ENCODE assay signal across 8 cellular contexts in genomic region chr4:150078041-150078995, GRCh38. TPM values are rescaled to one million over a fixed set of nuclear protein-coding genes. Genes with fewer than 3 reads are reported as not detected.
DNase-seq lines count a peak whose midpoint lies in the region; ATAC-seq and TF ChIP-seq lines count a peak whose summit lies in the region.

DCLK2 (plus strand) TSS chr4:150078445; CDS start chr4:150079028, 583 bp downstream.

- CTCF ChIA-PET in Calu3 (lab: Charles Lee): interaction anchor here (1.0 to 1.6 kb wide), 3 partner anchors 121 to 139 kb away, joined by 3 to 9 read pairs (median 5); no protein-coding TSS in a partner anchor

- H3K36me3 ChIP-seq in HAP-1 (replicated peaks): no peaks in the 10 kb centered on the region
- H3K36me3 ChIP-seq in neural cell (ENCODE audit: insufficient read depth, low read length): no peaks in the 10 kb centered on the region

- H3K27me3 ChIP-seq in HAP-1 (ENCODE audit: low read depth) (no peaks in the 10 kb centered on the region), neural cell (ENCODE audit: insufficient read depth, low read depth, low read length) (no peaks in the 10 kb centered on the region)

- no peak within 1 kb of the TSS for H3K27ac Mint-ChIP-seq in Calu3 (ENCODE audit: unreplicated experiment)
- H3K27ac Mint-ChIP-seq in activated naive CD8-positive, alpha-beta T cell treated with anti-CD3 and anti-CD28 coated beads, Interleukin-2, amount 10 ng/mL, durations not matched to agents 7 days and 5 days: no peak within 1 kb of the TSS

- peak within 1 kb of the TSS; percentile 95 for H3K27ac ChIP-seq in neural cell (ENCODE audit: low read length)

- peak within 1 kb of the TSS; percentile 68 for H2AFZ ChIP-seq in neural cell (ENCODE audit: low read depth, low read length)

- H3K9ac ChIP-seq in neural cell (ENCODE audit: low read length): peak within 1 kb of the TSS; percentile 94

- intact Hi-C loops in Calu3 (cut with micrococcal nuclease; ENCODE audit: unreplicated experiment): no loop called here

- H4K20me1 ChIP-seq in neural cell (ENCODE audit: insufficient read depth): peaks cover 9% of the 10 kb centered on the region

- DNase-seq in Calu3 (peak; percentile 33), HAP-1 (ENCODE audit: low spot score in 2 of 2) (peak; percentile 68 to 82), NCI-H2196 treated with DMSO at 0.1 percent for 48 hours (lab: John Stamatoyannopoulos, UW; ENCODE audit: unreplicated experiment) (peak; percentile 63), glomerular endothelial cell (ENCODE audit: extremely low read depth, low read depth, low spot score) (no peak), SKM-1 (lab: John Stamatoyannopoulos, UW; ENCODE audit: unreplicated experiment) (no peak)
- DNase-seq in activated naive CD8-positive, alpha-beta T cell treated with anti-CD3 and anti-CD28 coated beads, Interleukin-2, amount 10 ng/mL, durations not matched to agents 7 days and 5 days: peak; percentile 34
- DNase-seq in effector CD4-positive, alpha-beta T cell: no peak

- H3K36me3 Mint-ChIP-seq in Calu3 (ENCODE audit: insufficient read depth, unreplicated experiment): peaks cover 5% of the 10 kb centered on the region
- H3K36me3 Mint-ChIP-seq in activated naive CD8-positive, alpha-beta T cell treated with anti-CD3 and anti-CD28 coated beads, Interleukin-2, amount 10 ng/mL, durations not matched to agents 7 days and 5 days: no peaks in the 10 kb centered on the region

- no peaks in the 10 kb centered on the region for H3K9me3 Mint-ChIP-seq in Calu3 (ENCODE audit: low read depth, unreplicated experiment)
- no peaks in the 10 kb centered on the region for H3K9me3 Mint-ChIP-seq in activated naive CD8-positive, alpha-beta T cell treated with anti-CD3 and anti-CD28 coated beads, Interleukin-2, amount 10 ng/mL, durations not matched to agents 7 days and 5 days

- TF ChIP-seq EP300 in neural cell (conservative IDR thresholded peaks at IDR 0.05; ENCODE audit: poor library complexity, severe bottlenecking): peak; percentile 25

- H3K27me3 Mint-ChIP-seq in Calu3 (ENCODE audit: unreplicated experiment): no peaks in the 10 kb centered on the region
- H3K27me3 Mint-ChIP-seq in activated naive CD8-positive, alpha-beta T cell treated with anti-CD3 and anti-CD28 coated beads, Interleukin-2, amount 10 ng/mL, durations not matched to agents 7 days and 5 days: peaks cover 43% of the 10 kb centered on the region

- peaks cover 11% of the 10 kb centered on the region for H3F3A ChIP-seq in neural cell (ENCODE audit: insufficient read depth, low read length, poor library complexity, severe bottlenecking)

- no peaks in the 10 kb centered on the region for H3K4me1 Mint-ChIP-seq in Calu3 (ENCODE audit: low read depth, unreplicated experiment)
- H3K4me1 Mint-ChIP-seq in activated naive CD8-positive, alpha-beta T cell treated with anti-CD3 and anti-CD28 coated beads, Interleukin-2, amount 10 ng/mL, durations not matched to agents 7 days and 5 days: no peaks in the 10 kb centered on the region

- H3K4me2 ChIP-seq in neural cell (ENCODE audit: low read length): peak within 1 kb of the TSS; percentile 84

- no peaks in the 10 kb centered on the region for H3K9me2 ChIP-seq in neural cell (ENCODE audit: insufficient read depth, low read length)

- H3K4me3 Mint-ChIP-seq in Calu3 (ENCODE audit: low read depth, unreplicated experiment): peak within 1 kb of the TSS; percentile 70
- peak within 1 kb of the TSS; percentile 64 for H3K4me3 Mint-ChIP-seq in activated naive CD8-positive, alpha-beta T cell treated with anti-CD3 and anti-CD28 coated beads, Interleukin-2, amount 10 ng/mL, durations not matched to agents 7 days and 5 days

- H3K4me1 ChIP-seq in HAP-1: peaks cover 13% of the 10 kb centered on the region

- POLR2A ChIA-PET in activated naive CD8-positive, alpha-beta T cell treated with anti-CD3 and anti-CD28 coated beads, Interleukin-2, amount 10 ng/mL, durations not matched to agents 7 days and 5 days (lab: Charles Lee): no interaction called here

- in situ Hi-C loops in HAP-1 (cut with MboI; ENCODE audit: low sequenced_read_pairs): no loop called here

- no TSS peak for BruUV-seq in Calu3 (replicated peaks; lab: Mats Ljungman, UMichigan)

- H3K4me3 ChIP-seq in HAP-1 (peak within 1 kb of the TSS; percentile 57), neural cell (ENCODE audit: low read length) (peak within 1 kb of the TSS; percentile 91)

- peak; percentile 34 for ATAC-seq in activated naive CD8-positive, alpha-beta T cell treated with anti-CD3 and anti-CD28 coated beads, Interleukin-2, amount 10 ng/mL, durations not matched to agents 7 days and 5 days (ENCODE audit: low read depth)

- TF ChIP-seq RAD21 in neural cell (conservative IDR thresholded peaks at IDR 0.05): peak; percentile 39

- TF ChIP-seq CTCF in Calu3 (IDR thresholded peaks at IDR 0.05; ENCODE audit: unreplicated experiment) (no peak), neural cell (IDR thresholded peaks at IDR 0.05; ENCODE audit: poor library complexity, severe bottlenecking) (no peak)

- peaks cover 56% of the 10 kb centered on the region for H3K79me2 ChIP-seq in neural cell (replicated peaks; ENCODE audit: insufficient read depth, low read length)

- H3K9me3 ChIP-seq in HAP-1 (no peaks in the 10 kb centered on the region), neural cell (ENCODE audit: low read length) (no peaks in the 10 kb centered on the region)

TF ChIP-seq in neural cell, 6 proteins besides CTCF, POLR2A, EP300 and RAD21:
- TF ChIP-seq, protein P1, sequence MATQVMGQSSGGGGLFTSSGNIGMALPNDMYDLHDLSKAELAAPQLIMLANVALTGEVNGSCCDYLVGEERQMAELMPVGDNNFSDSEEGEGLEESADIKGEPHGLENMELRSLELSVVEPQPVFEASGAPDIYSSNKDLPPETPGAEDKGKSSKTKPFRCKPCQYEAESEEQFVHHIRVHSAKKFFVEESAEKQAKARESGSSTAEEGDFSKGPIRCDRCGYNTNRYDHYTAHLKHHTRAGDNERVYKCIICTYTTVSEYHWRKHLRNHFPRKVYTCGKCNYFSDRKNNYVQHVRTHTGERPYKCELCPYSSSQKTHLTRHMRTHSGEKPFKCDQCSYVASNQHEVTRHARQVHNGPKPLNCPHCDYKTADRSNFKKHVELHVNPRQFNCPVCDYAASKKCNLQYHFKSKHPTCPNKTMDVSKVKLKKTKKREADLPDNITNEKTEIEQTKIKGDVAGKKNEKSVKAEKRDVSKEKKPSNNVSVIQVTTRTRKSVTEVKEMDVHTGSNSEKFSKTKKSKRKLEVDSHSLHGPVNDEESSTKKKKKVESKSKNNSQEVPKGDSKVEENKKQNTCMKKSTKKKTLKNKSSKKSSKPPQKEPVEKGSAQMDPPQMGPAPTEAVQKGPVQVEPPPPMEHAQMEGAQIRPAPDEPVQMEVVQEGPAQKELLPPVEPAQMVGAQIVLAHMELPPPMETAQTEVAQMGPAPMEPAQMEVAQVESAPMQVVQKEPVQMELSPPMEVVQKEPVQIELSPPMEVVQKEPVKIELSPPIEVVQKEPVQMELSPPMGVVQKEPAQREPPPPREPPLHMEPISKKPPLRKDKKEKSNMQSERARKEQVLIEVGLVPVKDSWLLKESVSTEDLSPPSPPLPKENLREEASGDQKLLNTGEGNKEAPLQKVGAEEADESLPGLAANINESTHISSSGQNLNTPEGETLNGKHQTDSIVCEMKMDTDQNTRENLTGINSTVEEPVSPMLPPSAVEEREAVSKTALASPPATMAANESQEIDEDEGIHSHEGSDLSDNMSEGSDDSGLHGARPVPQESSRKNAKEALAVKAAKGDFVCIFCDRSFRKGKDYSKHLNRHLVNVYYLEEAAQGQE (IDR thresholded peaks at IDR 0.05; ENCODE audit: borderline replicate concordance): peak; percentile 56
- TF ChIP-seq POLR2AphosphoS5 (IDR thresholded peaks at IDR 0.05): peak; percentile 84
- TF ChIP-seq EZH2 (IDR thresholded peaks at IDR 0.05; ENCODE audit: borderline replicate concordance, insufficient read depth, low read length, poor library complexity, severe bottlenecking): no peak
- peak; percentile 47 for TF ChIP-seq TAF1 (IDR thresholded peaks at IDR 0.05; ENCODE audit: low read depth)
- TF ChIP-seq MXI1 (conservative IDR thresholded peaks at IDR 0.05; ENCODE audit: poor library complexity, severe bottlenecking): no peak
- TF ChIP-seq SMC3 (conservative IDR thresholded peaks at IDR 0.05; ENCODE audit: poor library complexity): peak; percentile 10

RNA-seq across cellular contexts. Expression of gene DCLK2, which starts in this region (rescaled TPM):
- total RNA-seq in Calu3 (2022): 0.15 and 0.31 TPM in 2 replicates
- not detected for total RNA-seq in activated naive CD8-positive, alpha-beta T cell treated with anti-CD3 and anti-CD28 coated beads, Interleukin-2, amount 10 ng/mL, durations not matched to agents 7 days and 5 days
- total RNA-seq in glomerular endothelial cell: 4.4 and 10.0 TPM in 2 replicates
- 134 and 154 TPM in 2 replicates for polyA plus RNA-seq in neural cell
- polyA minus RNA-seq in neural cell: 225 and 228 TPM in 2 replicates

Comparison
In these comparisons a context has a peak if more than half of its experiments do, and no peak if none do; other contexts are left out.
1. Peak in DNase-seq in Calu3; RNA of the gene not detected or under 1 TPM.
2. Peak in DNase-seq and ATAC-seq in activated naive CD8-positive, alpha-beta T cell treated with anti-CD3 and anti-CD28 coated beads, Interleukin-2, amount 10 ng/mL, durations not matched to agents 7 days and 5 days; RNA of the gene not detected or under 1 TPM.
3. DNase-seq: peak in HAP-1 (2 of 2) and NCI-H2196 treated with DMSO at 0.1 percent for 48 hours (single experiment); none in glomerular endothelial cell (single experiment), SKM-1 (single experiment) and effector CD4-positive, alpha-beta T cell (single experiment).